Comparison of ENCODE assay signal across 25 cellular contexts in genomic region chr4:80529021-80529420, GRCh38.
DNase-seq lines count a peak whose midpoint lies in the region; ATAC-seq, FAIRE-seq and TF ChIP-seq lines count a peak whose summit lies in the region.
"Had no signal": no experiment of that assay in that cellular context is flagged by ENCODE, and none has a peak within 500 bp of the region (broad histone marks: within the 10 kb centered on the region; RNA-seq: fewer than 3 reads in every experiment).

No MANE protein-coding gene starts in this region.

- H3K27ac ChIP-seq in neuronal stem cell (replicated peaks; ENCODE audit: low read length): no peak overlapping the region
- H3K27ac ChIP-seq in CD4-positive, alpha-beta T cell (ENCODE audit: low read depth, low read length): no peak overlapping the region
- H3K27ac ChIP-seq: BLaER1, SJCRH30 had no signal

- POLR2A ChIA-PET in CD4-positive, alpha-beta T cell (lab: Charles Lee): interaction anchor here (1.1 to 1.7 kb wide), 2 partner anchors 20 to 28 kb away, joined by 3 to 6 read pairs; no protein-coding TSS in a partner anchor

- no peaks in the 10 kb centered on the region for H3K9me3 Mint-ChIP-seq in CD4-positive, alpha-beta T cell

- TF ChIP-seq CTCF in bronchial epithelial cell (IDR thresholded peaks at IDR 0.05; ENCODE audit: insufficient read depth, low read length, severe bottlenecking): no peak
- TF ChIP-seq CTCF in fibroblast of pulmonary artery (IDR thresholded peaks at IDR 0.05; ENCODE audit: low read length, missing control alignments): no peak
- no peak for TF ChIP-seq CTCF in CD4-positive, alpha-beta T cell (IDR thresholded peaks at IDR 0.05)

- no peak overlapping the region for H3K4me3 Mint-ChIP-seq in CD4-positive, alpha-beta T cell
- H3K4me3 Mint-ChIP-seq: CD4-positive, alpha-beta memory T cell had no signal

- H3K4me2 ChIP-seq in neuronal stem cell (ENCODE audit: insufficient read depth, low read length, poor library complexity, severe bottlenecking): no peak overlapping the region
- H3K4me2 ChIP-seq: BLaER1 had no signal

- H3K14ac ChIP-seq in neuronal stem cell (ENCODE audit: low read length): no peak overlapping the region

- no peaks in the 10 kb centered on the region for H3K79me1 ChIP-seq in neuronal stem cell (ENCODE audit: low read depth, low read length)

- H2BK120ac ChIP-seq in neuronal stem cell (ENCODE audit: low read depth, low read length): no peak overlapping the region

- H3K18ac ChIP-seq in neuronal stem cell (ENCODE audit: low read length): no peak overlapping the region

- no peak overlapping the region for H3K4ac ChIP-seq in neuronal stem cell (ENCODE audit: low read length)

- H3K27me3 Mint-ChIP-seq in CD4-positive, alpha-beta T cell: no peaks in the 10 kb centered on the region
- H3K27me3 Mint-ChIP-seq: CD4-positive, alpha-beta memory T cell had no signal

- H3K27me3 ChIP-seq in bronchial epithelial cell (ENCODE audit: control insufficient read depth, insufficient read depth, low read length) (no peaks in the 10 kb centered on the region), neuronal stem cell (ENCODE audit: control insufficient read depth in 3 of 3, insufficient read depth in 3 of 3, low read depth in 1 of 3, low read length in 3 of 3) (no peaks in the 10 kb centered on the region)
- no peaks in the 10 kb centered on the region for H3K27me3 ChIP-seq in CD4-positive, alpha-beta T cell (ENCODE audit: control insufficient read depth, insufficient read depth, low read length)
- H3K27me3 ChIP-seq: BLaER1, SJCRH30 had no signal

- peak; percentile 48 for DNase-seq in LHCN-M2 (ENCODE audit: low read depth)
- peak; percentile 1 for DNase-seq in bronchial epithelial cell (ENCODE audit: low read depth)
- peak; percentile 6 for DNase-seq in fibroblast of pulmonary artery (ENCODE audit: low read depth)
- DNase-seq in myocyte (ENCODE audit: low read depth): peak; percentile 11
- no peak for DNase-seq in NK-92 (lab: John Stamatoyannopoulos, UW; ENCODE audit: unreplicated experiment)
- no peak for DNase-seq in activated CD4-positive, alpha-beta T cell treated with anti-CD3 and anti-CD28 coated beads, Interleukin-2, amount 50 U/mL, for 1 hour
- no peak for DNase-seq in neuronal stem cell (ENCODE audit: low spot score)
- DNase-seq in CD4-positive, alpha-beta T cell: no peak
- DNase-seq: ACHN; CD4-positive, alpha-beta memory T cell; DND-41; GDM1; GOT3; KG1; NCI-H1105 treated with DMSO at 0.1 percent for 48 hours; NCI-H2081; NCI-H2171 treated with DMSO at 0.1 percent for 48 hours; NCI-H446 treated with DMSO at 0.1 percent for 48 hours; NCI-H526 treated with DMSO at 0.1 percent for 48 hours; NK-92 treated with Interleukin-12 subunit alpha and Interleukin-12 subunit beta, amount 100 ng/mL, for 24 hours; SJCRH30 had no signal

- peaks cover 6% of the 10 kb centered on the region for H3K4me1 Mint-ChIP-seq in CD4-positive, alpha-beta T cell (ENCODE audit: low read depth)

- no peak overlapping the region for H4K8ac ChIP-seq in neuronal stem cell (ENCODE audit: low read depth, low read length)

- intact Hi-C loops in CD4-positive, alpha-beta T cell (cut with DNase I, micrococcal nuclease): no loop called here

- H3K27ac Mint-ChIP-seq in CD4-positive, alpha-beta T cell: no peak overlapping the region

- H3K4me1 ChIP-seq in neuronal stem cell (ENCODE audit: control insufficient read depth in 2 of 2, insufficient read depth in 1 of 2, low read depth in 1 of 2, low read length in 2 of 2): no peaks in the 10 kb centered on the region
- H3K4me1 ChIP-seq: SJCRH30 had no signal

- no peak for FAIRE-seq in bronchial epithelial cell (lab: Jason Lieb, UNC)
- FAIRE-seq: GM18507 had no signal

- no peak overlapping the region for H3K4me3 ChIP-seq in bronchial epithelial cell (ENCODE audit: low read depth, low read length)
- H3K4me3 ChIP-seq in fibroblast of pulmonary artery (replicated peaks; ENCODE audit: low read depth, low read length): no peak overlapping the region
- H3K4me3 ChIP-seq in neuronal stem cell (ENCODE audit: low read length in 2 of 2): no peak overlapping the region
- H3K4me3 ChIP-seq: BLaER1, SJCRH30 had no signal

- H2BK12ac ChIP-seq in neuronal stem cell (ENCODE audit: low read length): no peak overlapping the region

- no peak overlapping the region for H2AFZ ChIP-seq in neuronal stem cell (ENCODE audit: low read length)

- H3K9ac ChIP-seq in neuronal stem cell (ENCODE audit: low read depth, low read length, poor library complexity): no peak overlapping the region
- H3K9ac ChIP-seq: BLaER1 had no signal

- H3K36me3 ChIP-seq in bronchial epithelial cell (ENCODE audit: control insufficient read depth, insufficient read depth, low read length) (no peaks in the 10 kb centered on the region), neuronal stem cell (replicated peaks in 1 of 2; ENCODE audit: control insufficient read depth in 2 of 2, insufficient read depth in 2 of 2, low read length in 2 of 2) (no peaks in the 10 kb centered on the region)
- H3K36me3 ChIP-seq: BLaER1, SJCRH30 had no signal

- no peak overlapping the region for H4K91ac ChIP-seq in neuronal stem cell (ENCODE audit: low read depth, low read length, poor library complexity)

- H2AK5ac ChIP-seq in neuronal stem cell (ENCODE audit: low read depth, low read length): no peak overlapping the region

- CTCF ChIA-PET in CD4-positive, alpha-beta T cell (lab: Charles Lee): no interaction called here

- no peaks in the 10 kb centered on the region for H3K9me3 ChIP-seq in neuronal stem cell (replicated peaks in 1 of 2; ENCODE audit: control insufficient read depth in 2 of 2, insufficient read depth in 1 of 2, low read depth in 1 of 2, low read length in 2 of 2)
- no peaks in the 10 kb centered on the region for H3K9me3 ChIP-seq in CD4-positive, alpha-beta T cell (ENCODE audit: control insufficient read depth, low read length)
- H3K9me3 ChIP-seq: BLaER1, SJCRH30 had no signal

- no peak for ATAC-seq in CD4-positive, alpha-beta T cell (ENCODE audit: poor library complexity)
- ATAC-seq: HCT116, Panc1 had no signal

- H2BK5ac ChIP-seq in neuronal stem cell (ENCODE audit: low read length): no peak overlapping the region

- no peak overlapping the region for H3K23ac ChIP-seq in neuronal stem cell (ENCODE audit: low read depth, low read length, poor library complexity)

- H3K36me3 Mint-ChIP-seq in CD4-positive, alpha-beta T cell (ENCODE audit: low read depth): no peaks in the 10 kb centered on the region

- H2BK15ac ChIP-seq in neuronal stem cell (ENCODE audit: low read length): no peak overlapping the region

Comparison
In these comparisons a context has a peak if more than half of its experiments do, and no peak if none do; other contexts are left out.
1. DNase-seq: peak in LHCN-M2 (single experiment), bronchial epithelial cell (single experiment), fibroblast of pulmonary artery (single experiment) and myocyte (single experiment); none in NK-92 (single experiment), activated CD4-positive, alpha-beta T cell treated with anti-CD3 and anti-CD28 coated beads, Interleukin-2, amount 50 U/mL, for 1 hour (single experiment), neuronal stem cell (single experiment) and CD4-positive, alpha-beta T cell (0 of 10).